Comparison of ENCODE assay signal across 15 cellular contexts in the genomic region with DNA sequence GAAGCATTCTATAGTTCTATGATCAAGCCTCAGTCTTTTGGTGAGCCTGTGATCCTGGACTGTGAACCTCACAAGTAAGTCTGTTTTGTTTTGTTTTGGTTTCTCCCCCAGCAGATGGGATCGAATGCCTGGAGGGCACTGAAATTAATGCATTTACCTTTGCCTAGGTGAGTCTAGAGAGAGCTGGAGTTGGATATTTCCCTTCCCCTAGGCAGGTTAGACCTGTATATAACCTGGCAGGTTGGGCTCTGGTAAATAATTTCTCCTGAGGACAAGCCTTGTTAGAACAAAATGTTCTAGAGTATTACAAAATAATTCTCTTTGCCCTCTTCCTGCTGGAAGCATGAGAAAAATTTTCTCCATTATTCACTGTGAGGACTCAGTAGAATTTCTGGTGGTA.
"Had no signal": no experiment of that assay in that cellular context is flagged by ENCODE, and none has a peak within 500 bp of the region (broad histone marks: within the 10 kb centered on the region; RNA-seq: fewer than 3 reads in every experiment).

No MANE protein-coding gene starts in this region.

- H3K9me3 ChIP-seq: right atrium auricular region had no signal

- DNase-seq: activated CD4-positive, alpha-beta T cell treated with anti-CD3 and anti-CD28 coated beads, Interleukin-2, amount 10 ng/mL, durations not matched to agents 7 days and 5 days; activated CD8-positive, alpha-beta T cell treated with anti-CD3 and anti-CD28 coated beads, Interleukin-2, amount 10 ng/mL, durations not matched to agents 7 days and 5 days; activated effector memory CD4-positive, alpha-beta T cell treated with anti-CD3 and anti-CD28 coated beads, Interleukin-2, amount 50 U/mL, for 16 hours; activated naive CD4-positive, alpha-beta T cell treated with anti-CD3 and anti-CD28 coated beads, Interleukin-2, amount 50 U/mL, for 16 hours; activated T-cell treated with anti-CD3 and anti-CD28 coated beads, Interleukin-2, amount 50 U/mL, for 48 hours; aorta; brain microvascular endothelial cell; effector CD4-positive, alpha-beta T cell; left cardiac atrium; occipital lobe; stimulated activated naive CD8-positive, alpha-beta T cell treated with anti-CD3 and anti-CD28 coated beads, Interleukin-15, amount 100 ng/mL, for 72 hours; T-cell; T-helper 9 cell had no signal

- H3K4me3 Mint-ChIP-seq: activated CD4-positive, alpha-beta T cell treated with anti-CD3 and anti-CD28 coated beads, Interleukin-2, amount 10 ng/mL, durations not matched to agents 7 days and 5 days; activated CD8-positive, alpha-beta T cell treated with anti-CD3 and anti-CD28 coated beads, Interleukin-2, amount 10 ng/mL, durations not matched to agents 7 days and 5 days; stimulated activated naive CD8-positive, alpha-beta T cell treated with anti-CD3 and anti-CD28 coated beads, Interleukin-15, amount 100 ng/mL, for 72 hours; T-cell had no signal

- H3K27me3 Mint-ChIP-seq: activated CD4-positive, alpha-beta T cell treated with anti-CD3 and anti-CD28 coated beads, Interleukin-2, amount 10 ng/mL, durations not matched to agents 7 days and 5 days; stimulated activated naive CD8-positive, alpha-beta T cell treated with anti-CD3 and anti-CD28 coated beads, Interleukin-15, amount 100 ng/mL, for 72 hours; T-cell had no signal

- H3K36me3 Mint-ChIP-seq: T-cell had no signal

- H3K27ac Mint-ChIP-seq: activated CD4-positive, alpha-beta T cell treated with anti-CD3 and anti-CD28 coated beads, Interleukin-2, amount 10 ng/mL, durations not matched to agents 7 days and 5 days; activated CD8-positive, alpha-beta T cell treated with anti-CD3 and anti-CD28 coated beads, Interleukin-2, amount 10 ng/mL, durations not matched to agents 7 days and 5 days; T-cell had no signal

- ATAC-seq: activated CD4-positive, CD25-positive, alpha-beta regulatory T cell treated with anti-CD3 and anti-CD28 coated beads, Interleukin-2, amount 50 U/mL, for 24 hours; activated CD8-positive, alpha-beta T cell treated with anti-CD3 and anti-CD28 coated beads, Interleukin-2, amount 10 ng/mL, durations not matched to agents 7 days and 5 days; left cardiac atrium; stimulated activated naive CD8-positive, alpha-beta T cell treated with anti-CD3 and anti-CD28 coated beads, Interleukin-15, amount 100 ng/mL, for 72 hours; T-cell had no signal

- H3K4me1 Mint-ChIP-seq: activated CD4-positive, alpha-beta T cell treated with anti-CD3 and anti-CD28 coated beads, Interleukin-2, amount 10 ng/mL, durations not matched to agents 7 days and 5 days; stimulated activated naive CD8-positive, alpha-beta T cell treated with anti-CD3 and anti-CD28 coated beads, Interleukin-15, amount 100 ng/mL, for 72 hours; T-cell had no signal
